In genomic region chr13:108958013-108958376, GRCh38 we compare ENCODE assay signal across 21 cellular contexts.
DNase-seq lines count a peak whose midpoint lies in the region; ATAC-seq and TF ChIP-seq lines count a peak whose summit lies in the region.
"Had no signal": no experiment of that assay in that cellular context is flagged by ENCODE, and none has a peak within 500 bp of the region (broad histone marks: within the 10 kb centered on the region; RNA-seq: fewer than 3 reads in every experiment).

No MANE protein-coding gene starts in this region.

- peaks cover 8% of the 10 kb centered on the region for H3K4me1 ChIP-seq in GM23248 (ENCODE audit: insufficient read depth)
- peaks cover 4% of the 10 kb centered on the region for H3K4me1 ChIP-seq in fibroblast of lung (ENCODE audit: control insufficient read depth, extremely low read depth, insufficient read depth, low read length)
- H3K4me1 ChIP-seq in smooth muscle cell (ENCODE audit: low read depth) = no peaks in the 10 kb centered on the region
- H3K4me1 ChIP-seq: uterus had no signal

- no peaks in the 10 kb centered on the region for H3F3A ChIP-seq in GM23248 (ENCODE audit: insufficient read depth)
- H3F3A ChIP-seq in smooth muscle cell (ENCODE audit: low read depth) = no peaks in the 10 kb centered on the region

- H3K9me3 ChIP-seq in GM23248 (ENCODE audit: low read depth) = no peaks in the 10 kb centered on the region
- H3K9me3 ChIP-seq in fibroblast of lung (ENCODE audit: control insufficient read depth, insufficient read depth, low read depth, low read length) = no peaks in the 10 kb centered on the region
- H3K9me3 ChIP-seq in smooth muscle cell (replicated peaks; ENCODE audit: low read depth) = no peaks in the 10 kb centered on the region
- H3K9me3 ChIP-seq: heart left ventricle, uterus had no signal

- ATAC-seq in HG02852 (IDR thresholded peaks at IDR 0.05; ENCODE audit: unreplicated experiment) (no peak), GM19395 (IDR thresholded peaks at IDR 0.05; ENCODE audit: unreplicated experiment) (no peak)
- ATAC-seq: heart left ventricle; natural killer cell treated with Interleukin-12 subunit alpha and Interleukin-12 subunit beta and Interleukin-15 and Interleukin-18, amount 100 ng/mL, for 72 hours; right cardiac atrium had no signal

- in situ Hi-C loops in GM23248 (cut with MboI) = loop anchor here (10.0 kb wide), 1 partner anchor 1147 kb away; no protein-coding TSS in a partner anchor

- H3K27ac ChIP-seq in GM23248 (peak overlapping the region; percentile 33; the same call in 1 of the 2 replicates), VCaP (peak overlapping the region; percentile 20; the same call in 1 of the 2 replicates), fibroblast of lung (ENCODE audit: insufficient read depth, low read length) (peak overlapping the region; percentile 34), smooth muscle cell (ENCODE audit: low read depth) (no peak overlapping the region)
- H3K27ac ChIP-seq: heart left ventricle, uterus had no signal

- no peaks in the 10 kb centered on the region for H3K36me3 ChIP-seq in GM23248 (ENCODE audit: low read depth)
- H3K36me3 ChIP-seq in fibroblast of lung (ENCODE audit: control insufficient read depth, insufficient read depth, low read length) = no peaks in the 10 kb centered on the region
- H3K36me3 ChIP-seq in smooth muscle cell (ENCODE audit: low read depth) = no peaks in the 10 kb centered on the region
- H3K36me3 ChIP-seq: heart left ventricle, uterus had no signal

- no peaks in the 10 kb centered on the region for H4K20me1 ChIP-seq in GM23248 (ENCODE audit: insufficient read depth)
- H4K20me1 ChIP-seq in fibroblast of lung (ENCODE audit: control insufficient read depth, extremely low read depth, insufficient read depth, low read length) = no peaks in the 10 kb centered on the region
- no peaks in the 10 kb centered on the region for H4K20me1 ChIP-seq in smooth muscle cell (ENCODE audit: low read depth)

- H3K9ac ChIP-seq in GM23248 (no peak overlapping the region), fibroblast of lung (ENCODE audit: insufficient read depth, low read length) (no peak overlapping the region), smooth muscle cell (ENCODE audit: low read depth) (no peak overlapping the region)

- H3K27me3 ChIP-seq in GM23248 (replicated peaks; ENCODE audit: insufficient read depth) (no peaks in the 10 kb centered on the region), fibroblast of lung (ENCODE audit: control insufficient read depth, insufficient read depth, low read length) (no peaks in the 10 kb centered on the region), smooth muscle cell (ENCODE audit: low read depth) (peaks cover 7% of the 10 kb centered on the region)
- H3K27me3 ChIP-seq: heart left ventricle, uterus had no signal

- no peak overlapping the region for H2AFZ ChIP-seq in GM23248
- H2AFZ ChIP-seq in fibroblast of lung (ENCODE audit: low read length) = no peak overlapping the region
- H2AFZ ChIP-seq in smooth muscle cell (ENCODE audit: low read depth) = no peak overlapping the region

- H3K79me2 ChIP-seq in GM23248 (ENCODE audit: insufficient read depth) = no peaks in the 10 kb centered on the region
- no peaks in the 10 kb centered on the region for H3K79me2 ChIP-seq in fibroblast of lung (ENCODE audit: control insufficient read depth, insufficient read depth, low read length)
- no peaks in the 10 kb centered on the region for H3K79me2 ChIP-seq in smooth muscle cell (ENCODE audit: low read depth)

- no peaks in the 10 kb centered on the region for H3K9me2 ChIP-seq in GM23248 (ENCODE audit: insufficient read depth)

- H3K4me3 ChIP-seq in GM23248 (peak overlapping the region; percentile 20; the same call in 1 of the 2 replicates), fibroblast of lung (replicated peaks in 1 of 4; ENCODE audit: control extremely low read depth in 1 of 4, insufficient read depth in 1 of 4, low read depth in 3 of 4, low read length in 4 of 4) (no peak overlapping the region), smooth muscle cell (no peak overlapping the region)
- H3K4me3 ChIP-seq: heart left ventricle, uterus had no signal

- no peak for TF ChIP-seq CTCF in VCaP (conservative IDR thresholded peaks at IDR 0.05)
- TF ChIP-seq CTCF in fibroblast of lung (conservative IDR thresholded peaks at IDR 0.05 in 1 of 2, IDR thresholded peaks at IDR 0.05 in 1 of 2; ENCODE audit: low read depth in 1 of 2, low read length in 2 of 2) = no peak
- no peak for TF ChIP-seq CTCF in smooth muscle cell (IDR thresholded peaks at IDR 0.05; ENCODE audit: borderline replicate concordance, insufficient read depth, poor library complexity, severe bottlenecking)

- DNase-seq in GM23248 (no peak), fibroblast of lung (ENCODE audit: low read depth in 2 of 2) (no peak), smooth muscle cell (lab: John Stamatoyannopoulos, UW; ENCODE audit: unreplicated experiment) (no peak), DMS153 treated with DMSO at 0.1 percent for 48 hours (lab: John Stamatoyannopoulos, UW; ENCODE audit: unreplicated experiment) (no peak)
- DNase-seq: activated CD4-positive, alpha-beta T cell treated with anti-CD3 and anti-CD28 coated beads for 48 hours; activated naive CD4-positive, alpha-beta T cell treated with anti-CD3 and anti-CD28 coated beads for 36 hours; caudate nucleus; CD4-positive, CD25-positive, alpha-beta regulatory T cell; heart left ventricle; NCI-H2029 treated with DMSO at 0.1 percent for 48 hours; NCI-H2227 treated with DMSO at 0.1 percent for 48 hours; NCI-H69; right cardiac atrium; stimulated activated CD4-positive, alpha-beta T cell treated with anti-CD3 and anti-CD28 coated beads, Interleukin-12 subunit alpha, Interleukin-12 subunit beta, amount 100 ng/mL, for 4 hours; stimulated activated CD4-positive, alpha-beta T cell treated with anti-CD3 and anti-CD28 coated beads, Interleukin-4, amount 100 ng/mL, for 24 hours; stimulated activated naive CD4-positive, alpha-beta T cell had no signal

- H3K4me2 ChIP-seq in GM23248 (ENCODE audit: unreplicated experiment) (peak overlapping the region; percentile 80), fibroblast of lung (ENCODE audit: extremely low read depth, insufficient read depth, low read length) (peak overlapping the region; percentile 73), smooth muscle cell (peak overlapping the region; percentile 71)
